In the genomic region with DNA sequence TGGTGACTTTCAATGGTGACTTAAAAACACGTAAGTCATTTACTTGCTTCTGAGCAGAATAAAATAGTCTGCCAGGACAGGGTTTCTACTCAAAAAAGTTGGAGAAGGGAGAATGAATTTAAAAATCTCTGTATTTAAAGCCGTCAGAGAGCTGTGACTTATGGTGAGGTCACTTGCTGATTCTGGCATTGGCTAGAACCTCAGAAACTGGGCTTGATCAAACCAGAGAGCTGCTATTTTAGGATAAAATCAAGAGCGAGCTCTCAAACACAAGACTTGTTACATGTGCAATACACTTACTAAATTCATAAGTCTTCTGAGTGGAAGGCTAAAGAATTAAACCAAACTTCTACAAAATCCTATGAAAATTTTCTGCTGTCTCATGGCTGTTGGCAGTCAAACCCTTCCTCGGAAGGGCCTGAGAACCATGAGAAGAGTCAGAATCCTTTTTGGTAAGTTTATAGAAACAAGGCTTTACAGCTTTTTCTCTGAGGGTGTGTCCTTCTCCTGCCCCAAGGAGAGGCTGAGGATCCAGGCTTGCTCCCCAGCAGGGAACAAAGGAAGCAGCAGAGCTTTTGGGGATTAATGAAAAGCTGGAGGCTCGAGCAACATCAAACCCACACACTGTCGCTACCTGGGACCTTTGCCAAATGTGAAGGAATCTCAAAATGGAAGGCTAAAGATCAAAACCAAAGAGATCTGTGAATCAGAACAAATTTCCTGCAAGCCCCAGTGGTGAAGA, we compare ENCODE assay signal across 17 cellular contexts.
A peak's percentile ranks its signal among the peaks of the same experiment; 100 is the strongest.
DNase-seq lines count a peak whose midpoint lies in the region; FAIRE-seq and TF ChIP-seq lines count a peak whose summit lies in the region.
"Had no signal": no experiment of that assay in that cellular context is flagged by ENCODE, and none has a peak within 500 bp of the region (broad histone marks: within the 10 kb centered on the region; RNA-seq: fewer than 3 reads in every experiment).

No MANE protein-coding gene starts in this region.

- H4K20me1 ChIP-seq in OCI-LY3 (ENCODE audit: insufficient read depth, low read length) = no peaks in the 10 kb centered on the region

- DNase-seq in caudate nucleus (lab: John Stamatoyannopoulos, UW) (no peak), right atrium auricular region (ENCODE audit: low spot score) (no peak), urothelium cell line (ENCODE audit: low spot score) (peak; percentile 3), spleen (no peak), kidney (no peak)
- DNase-seq in stimulated activated CD4-positive, alpha-beta T cell treated with anti-CD3 and anti-CD28 coated beads, Interleukin-4, amount 100 ng/mL, for 24 hours = no peak
- DNase-seq: activated CD4-positive, alpha-beta T cell treated with anti-CD3 and anti-CD28 coated beads, Interleukin-2, amount 10 ng/mL, durations not matched to agents 24 days and 14 days; activated T-cell treated with anti-CD3 and anti-CD28 coated beads, Interleukin-2, amount 50 U/mL, for 24 hours; CD4-positive, alpha-beta memory T cell; effector memory CD4-positive, alpha-beta T cell; glutamatergic neuron; HFFc6; NCI-H2029; SHP77; T1000; trophoblast cell had no signal

- H3K27me3 ChIP-seq in OCI-LY3 (ENCODE audit: low read depth, low read length) (no peaks in the 10 kb centered on the region), right atrium auricular region (no peaks in the 10 kb centered on the region), spleen (replicated peaks in 1 of 7) (no peaks in the 10 kb centered on the region)

- TF ChIP-seq CTCF in OCI-LY3 (IDR thresholded peaks at IDR 0.05; ENCODE audit: low read depth, low read length) = no peak
- no peak for TF ChIP-seq CTCF in right atrium auricular region (IDR thresholded peaks at IDR 0.05)
- no peak for TF ChIP-seq CTCF in spleen (IDR thresholded peaks at IDR 0.05 in 8 of 11, conservative IDR thresholded peaks at IDR 0.05 in 3 of 11)
- TF ChIP-seq CTCF in kidney (IDR thresholded peaks at IDR 0.05; ENCODE audit: borderline replicate concordance, extremely low read depth, insufficient read depth) = no peak

- H3K4me1 ChIP-seq in OCI-LY3 (ENCODE audit: low read length) = no peaks in the 10 kb centered on the region
- H3K4me1 ChIP-seq in right atrium auricular region = peaks cover 0 to 27% of the 10 kb centered on the region in 2 donors
- H3K4me1 ChIP-seq in spleen = no peaks in the 10 kb centered on the region
- H3K4me1 ChIP-seq in kidney (ENCODE audit: control insufficient read depth in 1 of 2, insufficient read depth in 1 of 2, low read depth in 1 of 2, low read length in 2 of 2) = peaks cover 0 to 15% of the 10 kb centered on the region in 2 donors

- H3K9ac ChIP-seq in OCI-LY3 (ENCODE audit: low read length) (no peak overlapping the region), kidney (ENCODE audit: low read length in 2 of 2) (no peak overlapping the region)

- FAIRE-seq in urothelium cell line (lab: Jason Lieb, UNC) (no peak), kidney (lab: Jason Lieb, UNC) (no peak)

- H3K79me2 ChIP-seq in OCI-LY3 (ENCODE audit: low read length) = no peaks in the 10 kb centered on the region

- WGBS in spleen, 5 donors = 35 to 63% (median 49%) methylated on average over 6 of the region's 6 CpGs

- peak overlapping the region; percentile 24; the same call in 1 of the 2 replicates for H2AFZ ChIP-seq in OCI-LY3 (ENCODE audit: low read depth, low read length)

- no peak overlapping the region for H3K27ac ChIP-seq in OCI-LY3 (ENCODE audit: low read length)
- peak overlapping the region; percentile 49 for H3K27ac ChIP-seq in caudate nucleus (ENCODE audit: low read depth, low read length)
- peak overlapping the region; percentile 43 to 71 for H3K27ac ChIP-seq in right atrium auricular region
- H3K27ac ChIP-seq in spleen = no peak overlapping the region
- H3K27ac ChIP-seq in kidney (ENCODE audit: low read depth in 2 of 2, low read length in 2 of 2) = no peak overlapping the region

- TF ChIP-seq POLR2A in spleen (IDR thresholded peaks at IDR 0.05) = no peak

- no peak overlapping the region for H3K4me3 ChIP-seq in OCI-LY3 (ENCODE audit: low read length)
- H3K4me3 ChIP-seq in right atrium auricular region = no peak overlapping the region
- no peak overlapping the region for H3K4me3 ChIP-seq in spleen
- no peak overlapping the region for H3K4me3 ChIP-seq in kidney (ENCODE audit: low read length in 2 of 2)

- intact Hi-C loops in spleen (cut with DNase I; ENCODE audit: low total_unique reads) (no loop called here), kidney (cut with DNase I) (no loop called here)

- no peak overlapping the region for H3K4me2 ChIP-seq in OCI-LY3 (ENCODE audit: low read length)

- no peaks in the 10 kb centered on the region for H3K9me3 ChIP-seq in OCI-LY3 (ENCODE audit: insufficient read depth, low read length)
- H3K9me3 ChIP-seq in right atrium auricular region = no peaks in the 10 kb centered on the region
- no peaks in the 10 kb centered on the region for H3K9me3 ChIP-seq in spleen
- no peaks in the 10 kb centered on the region for H3K9me3 ChIP-seq in kidney (ENCODE audit: control insufficient read depth in 1 of 2, low read length in 2 of 2)

- H3K36me3 ChIP-seq in OCI-LY3 (replicated peaks; ENCODE audit: low read depth, low read length) (no peaks in the 10 kb centered on the region), right atrium auricular region (no peaks in the 10 kb centered on the region), spleen (no peaks in the 10 kb centered on the region), kidney (ENCODE audit: control insufficient read depth in 1 of 2, insufficient read depth in 2 of 2, low read length in 2 of 2) (no peaks in the 10 kb centered on the region)

Comparison
In these comparisons a context has a peak if more than half of its experiments do, and no peak if none do; other contexts are left out.
1. H3K27ac ChIP-seq: peak in caudate nucleus (single experiment) and right atrium auricular region (2 of 2); none in OCI-LY3 (single experiment), spleen (0 of 8) and kidney (0 of 2).